8 cellular contexts compared by ENCODE assay signal in the genomic region with DNA sequence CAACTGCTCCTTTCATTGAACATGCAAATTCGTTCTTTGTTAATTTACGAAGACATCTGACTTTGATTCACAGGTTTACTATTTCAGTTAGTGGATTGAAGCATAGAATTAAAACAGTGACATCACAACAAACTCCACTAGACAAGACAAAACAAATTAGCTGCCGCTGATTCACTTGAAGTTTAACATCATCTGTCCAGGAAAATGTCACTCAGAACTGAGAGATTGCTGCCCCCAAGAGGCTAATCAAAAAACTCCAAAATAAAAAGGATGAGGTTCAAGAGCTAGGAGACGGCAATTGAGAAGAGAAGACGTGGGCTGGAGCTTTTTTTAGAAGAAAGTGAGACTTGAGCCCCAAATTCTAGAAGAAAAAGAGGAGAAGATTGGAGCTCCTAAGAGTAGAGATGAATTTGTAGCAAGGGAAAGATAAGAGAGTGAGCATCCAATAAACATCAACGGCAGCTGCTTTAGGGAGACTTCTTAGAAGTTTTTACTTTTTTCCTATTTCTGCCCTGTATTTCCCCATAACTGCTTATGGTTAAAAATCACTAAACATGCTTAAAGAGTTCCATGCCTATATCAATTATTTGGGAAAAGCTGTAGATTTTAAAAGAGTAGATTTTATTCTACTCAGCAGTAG. TPM values are rescaled to one million over a fixed set of nuclear protein-coding genes. Genes with fewer than 3 reads are reported as not detected.
DNase-seq lines count a peak whose midpoint lies in the region; ATAC-seq and TF ChIP-seq lines count a peak whose summit lies in the region.

No MANE protein-coding gene starts in this region.

- TF ChIP-seq CTCF in ascending aorta (IDR thresholded peaks at IDR 0.05), result peak; percentile 15 to 46 (median 24)

- intact Hi-C loops in ascending aorta (cut with DNase I), result loop anchor here (1.0 to 10.0 kb wide), 2 partner anchors 411 to 614 kb away; no protein-coding TSS in a partner anchor

- no peak overlapping the region for H3K4me3 ChIP-seq in ascending aorta

- no peak overlapping the region for H3K27ac ChIP-seq in ascending aorta

- DNase-seq in AG08396 (ENCODE audit: low spot score) (peak; percentile 18), GM04503 (ENCODE audit: low read depth) (peak; percentile 6), NCI-H2171 treated with DMSO at 0.1 percent for 48 hours (lab: John Stamatoyannopoulos, UW) (peak; percentile 76), ascending aorta (ENCODE audit: low spot score in 2 of 2) (no peak), iris pigment epithelial cell (ENCODE audit: low read depth) (peak; percentile 58), activated gamma-delta T cell (lab: John Stamatoyannopoulos, UW) (no peak)

- H3K4me1 ChIP-seq in ascending aorta, result no peaks in the 10 kb centered on the region

- no peaks in the 10 kb centered on the region for H3K27me3 ChIP-seq in ascending aorta

- peak; percentile 84 for ATAC-seq in HG02938 (IDR thresholded peaks at IDR 0.05; ENCODE audit: unreplicated experiment)
- ATAC-seq in GM19452 (IDR thresholded peaks at IDR 0.05; ENCODE audit: unreplicated experiment), result no peak

- no peaks in the 10 kb centered on the region for H3K36me3 ChIP-seq in ascending aorta

- H3K9me3 ChIP-seq in ascending aorta, result no peaks in the 10 kb centered on the region

RNA-seq across cellular contexts. Expression of a gene that starts 40.8 kb away (rescaled TPM):
- total RNA-seq in ascending aorta, result 21.4 TPM

Comparison
In these comparisons a context has a peak if more than half of its experiments do, and no peak if none do; other contexts are left out.
1. DNase-seq: peak in AG08396 (single experiment), GM04503 (single experiment), NCI-H2171 treated with DMSO at 0.1 percent for 48 hours (single experiment) and iris pigment epithelial cell (single experiment); none in ascending aorta (0 of 2) and activated gamma-delta T cell (single experiment).